ENCODE assay signal across 19 cellular contexts in the genomic region with DNA sequence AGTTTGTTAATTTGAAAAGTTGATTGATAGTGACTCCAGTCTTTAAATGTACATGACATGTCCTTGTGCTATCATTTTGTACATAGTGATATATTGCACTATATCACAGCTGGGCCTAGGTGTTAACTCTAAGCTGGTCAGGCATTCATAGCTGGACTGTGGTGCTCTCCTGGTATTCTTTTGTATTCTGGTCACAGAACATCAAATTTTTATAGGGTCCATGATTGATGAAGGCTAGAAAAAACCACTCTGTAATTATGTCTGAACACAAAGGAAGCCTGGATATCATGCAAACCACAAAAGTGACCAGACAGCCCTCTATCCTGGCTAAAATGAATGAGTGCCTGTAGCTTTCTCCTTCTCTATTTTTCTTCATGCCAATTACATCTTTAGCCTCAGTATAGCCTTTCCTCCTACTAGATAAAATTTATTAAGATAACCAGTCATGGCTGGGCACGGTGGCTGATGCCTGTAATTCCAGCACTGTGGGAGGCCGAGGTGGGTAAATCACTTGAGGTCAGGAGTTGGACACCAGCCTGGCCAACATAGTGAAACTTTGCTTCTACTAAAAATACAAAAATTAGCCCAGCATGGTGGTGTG.
DNase-seq lines count a peak whose midpoint lies in the region; ATAC-seq and TF ChIP-seq lines count a peak whose summit lies in the region.
"Had no signal": no experiment of that assay in that cellular context is flagged by ENCODE, and none has a peak within 500 bp of the region (broad histone marks: within the 10 kb centered on the region; RNA-seq: fewer than 3 reads in every experiment).

No MANE protein-coding gene starts in this region.

- no peak overlapping the region for H3K27ac ChIP-seq in trophoblast cell (ENCODE audit: low read depth, low read length)
- H3K27ac ChIP-seq: BLaER1, prostate gland, spleen had no signal

- no peak overlapping the region for H3K9ac ChIP-seq in trophoblast cell (ENCODE audit: low read length)
- H3K9ac ChIP-seq: BLaER1 had no signal

- no peak overlapping the region for H3K4ac ChIP-seq in trophoblast cell (ENCODE audit: low read depth, low read length)

- no peak for ATAC-seq in GM18909 (IDR thresholded peaks at IDR 0.05; ENCODE audit: poor library complexity, unreplicated experiment)
- no peak for ATAC-seq in GM19351 (IDR thresholded peaks at IDR 0.05; ENCODE audit: unreplicated experiment)
- ATAC-seq in HG02678 (IDR thresholded peaks at IDR 0.05; ENCODE audit: unreplicated experiment), result no peak
- ATAC-seq: GM23338 had no signal

- no peak overlapping the region for H2AFZ ChIP-seq in trophoblast cell (ENCODE audit: insufficient read depth, low read length, poor library complexity)
- H2AFZ ChIP-seq: GM23338 had no signal

- no peaks in the 10 kb centered on the region for H3K36me3 ChIP-seq in trophoblast cell (ENCODE audit: control insufficient read depth in 1 of 2, insufficient read depth in 2 of 2, low read length in 2 of 2)
- H3K36me3 ChIP-seq: BLaER1, prostate gland, spleen had no signal

- no peak overlapping the region for H3K23ac ChIP-seq in trophoblast cell (ENCODE audit: low read length)

- no peak overlapping the region for H4K12ac ChIP-seq in trophoblast cell (ENCODE audit: low read depth, low read length)

- TF ChIP-seq CTCF in cardiac fibroblast (IDR thresholded peaks at IDR 0.05; ENCODE audit: low read depth, low read length), result no peak

- H3K4me3 ChIP-seq in cardiac fibroblast (replicated peaks in 1 of 2; ENCODE audit: low read depth in 2 of 2, low read length in 2 of 2) (no peak overlapping the region), trophoblast cell (ENCODE audit: low read depth, low read length) (no peak overlapping the region)
- H3K4me3 ChIP-seq: BLaER1, GM23338, prostate gland, spleen had no signal

- DNase-seq in GM04503 (ENCODE audit: low read depth) (peak; percentile 61), NCI-H226 (peak; percentile 85), cardiac fibroblast (ENCODE audit: low read depth in 2 of 2) (peak; percentile 16 to 33), trophoblast cell (no peak)
- DNase-seq: activated CD4-positive, alpha-beta T cell treated with anti-CD3 and anti-CD28 coated beads for 1 hour; activated effector memory CD4-positive, alpha-beta T cell treated with Interleukin-2 at 50 U/mL for 16 hours; anterior cingulate cortex; cortex of kidney; DMS 273 treated with DMSO at 0.1 percent for 48 hours; glutamatergic neuron; NCI-H1105 treated with DMSO at 0.1 percent for 48 hours; SHP77; spleen had no signal

- no peak overlapping the region for H2AK5ac ChIP-seq in trophoblast cell (ENCODE audit: low read length)

- peak overlapping the region; percentile 51 for H4K91ac ChIP-seq in trophoblast cell (ENCODE audit: low read depth, low read length)

- no peak overlapping the region for H3K4me2 ChIP-seq in trophoblast cell (ENCODE audit: low read length)
- H3K4me2 ChIP-seq: BLaER1, GM23338 had no signal

- H3K14ac ChIP-seq in trophoblast cell (ENCODE audit: low read length), result no peak overlapping the region

- no peaks in the 10 kb centered on the region for H3K79me2 ChIP-seq in trophoblast cell (ENCODE audit: control insufficient read depth, insufficient read depth, low read length, poor library complexity)

- H4K8ac ChIP-seq in trophoblast cell (ENCODE audit: low read depth, low read length), result no peak overlapping the region

- no peak overlapping the region for H2BK120ac ChIP-seq in trophoblast cell (ENCODE audit: insufficient read depth, low read length, poor library complexity)

- WGBS in trophoblast cell (ENCODE audit: extremely low coverage, insufficient coverage, insufficient read length), result no CpG with 5 or more reads among the region's 2 CpGs

- no peak overlapping the region for H2BK5ac ChIP-seq in trophoblast cell (ENCODE audit: low read depth, low read length, poor library complexity)

- peaks cover 0 to 6% of the 10 kb centered on the region in 2 experiments for H3K4me1 ChIP-seq in trophoblast cell (ENCODE audit: control insufficient read depth in 1 of 2, insufficient read depth in 2 of 2, low read length in 2 of 2)
- H3K4me1 ChIP-seq: BLaER1, prostate gland, spleen had no signal

- no peaks in the 10 kb centered on the region for H3K27me3 ChIP-seq in trophoblast cell (ENCODE audit: insufficient read depth, low read length)
- H3K27me3 ChIP-seq: BLaER1, spleen had no signal

- H3K18ac ChIP-seq in trophoblast cell (ENCODE audit: low read length), result no peak overlapping the region

- H3K9me3 ChIP-seq in trophoblast cell (ENCODE audit: insufficient read depth, low read depth, low read length), result no peaks in the 10 kb centered on the region
- H3K9me3 ChIP-seq: prostate gland had no signal

- peaks cover 4% of the 10 kb centered on the region for H3K79me1 ChIP-seq in trophoblast cell (ENCODE audit: low read length)

- H2BK12ac ChIP-seq in trophoblast cell (ENCODE audit: low read length), result peak overlapping the region; percentile 36

Comparison
In these comparisons a context has a peak if more than half of its experiments do, and no peak if none do; other contexts are left out.
1. DNase-seq: peak in GM04503 (single experiment), NCI-H226 (single experiment) and cardiac fibroblast (2 of 2); none in trophoblast cell (0 of 2).